Comparison of ENCODE assay signal across 10 cellular contexts in genomic region chr13:98775844-98776598, GRCh38. TPM values are rescaled to one million over a fixed set of nuclear protein-coding genes. Genes with fewer than 3 reads are reported as not detected.
DNase-seq lines count a peak whose midpoint lies in the region; ATAC-seq and TF ChIP-seq lines count a peak whose summit lies in the region.
"Had no signal": no experiment of that assay in that cellular context is flagged by ENCODE, and none has a peak within 500 bp of the region (broad histone marks: within the 10 kb centered on the region; RNA-seq: fewer than 3 reads in every experiment).

No MANE protein-coding gene starts in this region.

- H3K36me3 Mint-ChIP-seq in activated naive CD4-positive, alpha-beta T cell treated with anti-CD3 and anti-CD28 coated beads, Interleukin-2, amount 50 U/mL, for 72 hours: no peaks in the 10 kb centered on the region
- H3K36me3 Mint-ChIP-seq in WTC11: no peaks in the 10 kb centered on the region

- no peaks in the 10 kb centered on the region for H3K4me1 ChIP-seq in transverse colon

- H3K9me3 Mint-ChIP-seq in activated naive CD4-positive, alpha-beta T cell treated with anti-CD3 and anti-CD28 coated beads, Interleukin-2, amount 50 U/mL, for 72 hours: peaks cover under 1 to 4% of the 10 kb centered on the region in 2 donors
- H3K9me3 Mint-ChIP-seq in WTC11: peaks cover 5% of the 10 kb centered on the region

- TF ChIP-seq POLR2A in transverse colon (IDR thresholded peaks at IDR 0.05): no peak

- H3K36me3 ChIP-seq in transverse colon: no peaks in the 10 kb centered on the region

- 52 to 72% methylated on average over 2 to 22 of the region's 22 CpGs for WGBS in transverse colon (ENCODE audit: low coverage in 1 of 2), 2 donors

- ATAC-seq in SK-N-SH treated with all-trans-retinoic acid at 6 μM for 48 hours: peak; percentile 94
- ATAC-seq in activated naive CD4-positive, alpha-beta T cell treated with anti-CD3 and anti-CD28 coated beads, Interleukin-2, amount 50 U/mL, for 72 hours: no peak
- no peak for ATAC-seq in WTC11

- CTCF ChIA-PET in WTC11 (lab: Charles Lee): interaction anchor here (0.8 to 1.4 kb wide), 2 partner anchors 13 to 103 kb away, joined by 3 to 5 read pairs; no protein-coding TSS in a partner anchor

- no peak overlapping the region for H3K27ac Mint-ChIP-seq in activated naive CD4-positive, alpha-beta T cell treated with anti-CD3 and anti-CD28 coated beads, Interleukin-2, amount 50 U/mL, for 72 hours
- H3K27ac Mint-ChIP-seq in WTC11: no peak overlapping the region
- H3K27ac Mint-ChIP-seq: progenitor cell of endocrine pancreas had no signal

- intact Hi-C loops in transverse colon (cut with DNase I; ENCODE audit: low total_unique reads): no loop called here

- TF ChIP-seq CTCF in fibroblast of villous mesenchyme (IDR thresholded peaks at IDR 0.05; ENCODE audit: insufficient read depth, low read depth, low read length): no peak
- TF ChIP-seq CTCF in transverse colon (IDR thresholded peaks at IDR 0.05): no peak
- no peak for TF ChIP-seq CTCF in WTC11 (IDR thresholded peaks at IDR 0.05)

- DNase-seq in HK-2 (ENCODE audit: unreplicated experiment) (peak; percentile 62), fibroblast of villous mesenchyme (ENCODE audit: low read depth) (peak; percentile 53), transverse colon (peak; percentile 82), WTC11 (ENCODE audit: low spot score) (no peak), NCI-H345 (lab: John Stamatoyannopoulos, UW) (no peak)
- no peak for DNase-seq in activated naive CD4-positive, alpha-beta T cell treated with anti-CD3 and anti-CD28 coated beads, Interleukin-2, amount 50 U/mL, for 72 hours (ENCODE audit: low spot score in 2 of 2)
- DNase-seq: activated CD4-positive, alpha-beta T cell treated with anti-CD3 and anti-CD28 coated beads for 4 hours had no signal

- no peak for TF ChIP-seq EP300 in transverse colon (IDR thresholded peaks at IDR 0.05; ENCODE audit: low read depth)

- POLR2A ChIA-PET in WTC11 (lab: Charles Lee): no interaction called here

- no peak overlapping the region for H3K4me3 Mint-ChIP-seq in WTC11

- no peak overlapping the region for H3K27ac ChIP-seq in transverse colon

- no peaks in the 10 kb centered on the region for H3K9me3 ChIP-seq in transverse colon

- H3K27me3 ChIP-seq in transverse colon: no peaks in the 10 kb centered on the region

- H3K4me3 ChIP-seq in fibroblast of villous mesenchyme (ENCODE audit: low read depth, low read length) (no peak overlapping the region), transverse colon (no peak overlapping the region)
- H3K4me3 ChIP-seq: lung had no signal

- in situ Hi-C loops in transverse colon (cut with MboI; ENCODE audit: low pct_ligation_motif_present in 1 of 4, low pct_unique_long_range_greater_than_20kb in 1 of 4, low sequenced_read_pairs in 3 of 4): no loop called here

- no peaks in the 10 kb centered on the region for H3K27me3 Mint-ChIP-seq in WTC11 (ENCODE audit: low read depth)

- H3K4me1 Mint-ChIP-seq in WTC11: peaks cover 12% of the 10 kb centered on the region

TF ChIP-seq in SK-N-SH treated with all-trans-retinoic acid at 6 μM for 48 hours, 23 proteins besides CTCF, POLR2A, EP300 and RAD21 (continues in another document):
- TF ChIP-seq SNAI2 (CRISPR knock-in tag; IDR thresholded peaks at IDR 0.05) (no peak), GLIS3 (CRISPR knock-in tag; IDR thresholded peaks at IDR 0.05) (no peak), TCF4 (CRISPR knock-in tag; IDR thresholded peaks at IDR 0.05; ENCODE audit: borderline replicate concordance) (no peak), ZFP3 (CRISPR knock-in tag; IDR thresholded peaks at IDR 0.05) (no peak), ZNF70 (CRISPR knock-in tag; IDR thresholded peaks at IDR 0.05) (no peak), CSRNP3 (CRISPR knock-in tag; IDR thresholded peaks at IDR 0.05) (no peak), TOX (CRISPR knock-in tag; IDR thresholded peaks at IDR 0.05; ENCODE audit: borderline replicate concordance) (no peak), TSHZ2 (CRISPR knock-in tag; IDR thresholded peaks at IDR 0.05) (no peak)

TF ChIP-seq in WTC11, 78 proteins besides CTCF, POLR2A, EP300 and RAD21 (continues in another document):
- TF ChIP-seq TP53 (CRISPR knock-in tag; IDR thresholded peaks at IDR 0.05) (no peak), CREB1 (CRISPR knock-in tag; IDR thresholded peaks at IDR 0.05) (no peak), ZNF416 (CRISPR knock-in tag; IDR thresholded peaks at IDR 0.05) (no peak), MYBL2 (CRISPR knock-in tag; IDR thresholded peaks at IDR 0.05) (no peak), JAZF1 (CRISPR knock-in tag; IDR thresholded peaks at IDR 0.05) (no peak), FOXK1 (CRISPR knock-in tag; IDR thresholded peaks at IDR 0.05) (no peak), NR1H2 (CRISPR knock-in tag; IDR thresholded peaks at IDR 0.05) (no peak), MAX (CRISPR knock-in tag; IDR thresholded peaks at IDR 0.05) (no peak), HMGA2 (CRISPR knock-in tag; IDR thresholded peaks at IDR 0.05) (no peak), HMGXB4 (CRISPR knock-in tag; IDR thresholded peaks at IDR 0.05) (no peak), SP1 (CRISPR knock-in tag; conservative IDR thresholded peaks at IDR 0.05) (no peak), PRDM15 (CRISPR knock-in tag; IDR thresholded peaks at IDR 0.05) (no peak), FOXJ3 (CRISPR knock-in tag; IDR thresholded peaks at IDR 0.05; ENCODE audit: borderline replicate concordance) (no peak)
- TF ChIP-seq, protein P1, sequence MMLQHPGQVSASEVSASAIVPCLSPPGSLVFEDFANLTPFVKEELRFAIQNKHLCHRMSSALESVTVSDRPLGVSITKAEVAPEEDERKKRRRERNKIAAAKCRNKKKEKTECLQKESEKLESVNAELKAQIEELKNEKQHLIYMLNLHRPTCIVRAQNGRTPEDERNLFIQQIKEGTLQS (CRISPR knock-in tag; conservative IDR thresholded peaks at IDR 0.05): no peak
- TF ChIP-seq, protein P2, sequence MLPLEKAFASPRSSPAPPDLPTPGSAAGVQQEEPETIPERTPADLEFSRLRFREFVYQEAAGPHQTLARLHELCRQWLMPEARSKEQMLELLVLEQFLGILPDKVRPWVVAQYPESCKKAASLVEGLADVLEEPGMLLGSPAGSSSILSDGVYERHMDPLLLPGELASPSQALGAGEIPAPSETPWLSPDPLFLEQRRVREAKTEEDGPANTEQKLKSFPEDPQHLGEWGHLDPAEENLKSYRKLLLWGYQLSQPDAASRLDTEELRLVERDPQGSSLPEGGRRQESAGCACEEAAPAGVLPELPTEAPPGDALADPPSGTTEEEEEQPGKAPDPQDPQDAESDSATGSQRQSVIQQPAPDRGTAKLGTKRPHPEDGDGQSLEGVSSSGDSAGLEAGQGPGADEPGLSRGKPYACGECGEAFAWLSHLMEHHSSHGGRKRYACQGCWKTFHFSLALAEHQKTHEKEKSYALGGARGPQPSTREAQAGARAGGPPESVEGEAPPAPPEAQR (CRISPR knock-in tag; IDR thresholded peaks at IDR 0.05): no peak

RNA-seq across cellular contexts. Expression of gene SLC15A1, which starts 23.5 kb away (rescaled TPM):
- total RNA-seq in fibroblast of villous mesenchyme (not detected in 2 replicates), transverse colon (10 to 100 TPM in 3 of 4 donors, not detected in 1; 16.1 to 56.3 (median 44.1) TPM), WTC11 (2021) (2.3 to 3.0 TPM (median 2.8 TPM) in 3 replicates)
- total RNA-seq in activated naive CD4-positive, alpha-beta T cell treated with anti-CD3 and anti-CD28 coated beads, Interleukin-2, amount 50 U/mL, for 72 hours: not detected

Comparison
In these comparisons a context has a peak if more than half of its experiments do, and no peak if none do; other contexts are left out.
1. DNase-seq: peak in HK-2 (single experiment), fibroblast of villous mesenchyme (single experiment) and transverse colon (single experiment); none in activated naive CD4-positive, alpha-beta T cell treated with anti-CD3 and anti-CD28 coated beads, Interleukin-2, amount 50 U/mL, for 72 hours (0 of 2), WTC11 (single experiment) and NCI-H345 (single experiment).